ENCODE assay signal across 8 cellular contexts in genomic region chr14:94853920-94854319, GRCh38.
"Had no signal": no experiment of that assay in that cellular context is flagged by ENCODE, and none has a peak within 500 bp of the region (broad histone marks: within the 10 kb centered on the region; RNA-seq: fewer than 3 reads in every experiment).

No MANE protein-coding gene starts in this region.

- H3K4me3 ChIP-seq: GM12878 had no signal

- ATAC-seq: GM12878 had no signal

- DNase-seq: GDM1, GF-D8 had no signal

- FAIRE-seq: G401.6, GM12878, GM12891, GM12892, GM18507, GM19239 had no signal
